17 cellular contexts compared by ENCODE assay signal in the genomic region with DNA sequence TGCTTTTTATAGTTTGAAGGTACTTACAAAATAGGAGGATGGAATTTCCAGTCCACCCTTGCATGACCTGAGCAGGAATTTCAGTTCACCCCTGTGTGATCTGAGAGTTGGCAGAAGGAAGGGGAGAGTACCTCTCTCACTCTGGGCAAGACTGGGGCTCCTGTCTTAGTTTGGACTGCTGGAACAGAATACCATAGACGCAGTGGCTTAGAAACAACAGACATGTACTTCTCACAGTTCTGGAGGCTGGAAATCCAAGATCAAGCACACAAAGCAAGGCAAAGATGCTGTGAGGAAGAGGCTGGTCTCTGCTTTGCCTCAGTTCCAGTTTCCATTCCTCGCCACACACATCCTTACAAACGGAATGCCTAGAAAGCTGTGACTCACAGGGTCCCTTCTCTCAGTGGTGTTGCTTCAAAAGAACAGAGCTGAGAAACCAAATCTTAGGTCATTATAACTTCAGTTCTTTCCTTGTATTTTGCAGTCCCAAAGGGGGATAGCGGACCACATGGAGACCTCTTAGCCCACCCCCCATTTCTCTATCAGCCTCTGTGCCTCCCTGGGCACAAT.
DNase-seq lines count a peak whose midpoint lies in the region; ATAC-seq and TF ChIP-seq lines count a peak whose summit lies in the region.
"Had no signal": no experiment of that assay in that cellular context is flagged by ENCODE, and none has a peak within 500 bp of the region (broad histone marks: within the 10 kb centered on the region; RNA-seq: fewer than 3 reads in every experiment).

No MANE protein-coding gene starts in this region.

- TF ChIP-seq CTCF in tibial artery (IDR thresholded peaks at IDR 0.05): no peak

- peaks cover 4% of the 10 kb centered on the region for H3K4me1 Mint-ChIP-seq in activated CD4-positive, alpha-beta T cell treated with anti-CD3 and anti-CD28 coated beads for 36 hours

- H3K4me1 ChIP-seq in tibial artery: peaks cover 4 to 56% (median 41%) of the 10 kb centered on the region in 4 donors

- H3K27me3 ChIP-seq in tibial artery: no peaks in the 10 kb centered on the region
- H3K27me3 ChIP-seq: gastrocnemius medialis had no signal

- peaks cover 5% of the 10 kb centered on the region for H3K27me3 Mint-ChIP-seq in activated CD4-positive, alpha-beta T cell treated with anti-CD3 and anti-CD28 coated beads for 36 hours
- H3K27me3 Mint-ChIP-seq: activated naive CD8-positive, alpha-beta T cell had no signal

- H3K36me3 Mint-ChIP-seq in activated CD4-positive, alpha-beta T cell treated with anti-CD3 and anti-CD28 coated beads for 36 hours (ENCODE audit: low read depth): no peaks in the 10 kb centered on the region
- H3K36me3 Mint-ChIP-seq: activated naive CD8-positive, alpha-beta T cell; stimulated activated effector memory CD8-positive, alpha-beta T cell treated with anti-CD3 and anti-CD28 coated beads, Interleukin-12 subunit alpha, Interleukin-12 subunit beta, amount 100 ng/mL, for 72 hours had no signal

- CTCF ChIA-PET in activated CD4-positive, alpha-beta T cell treated with anti-CD3 and anti-CD28 coated beads for 36 hours (lab: Charles Lee): interaction anchor here (0.9 to 1.1 kb wide), 3 partner anchors 17 to 47 kb away, joined by 3 to 4 read pairs (median 3); no protein-coding TSS in a partner anchor

- no peaks in the 10 kb centered on the region for H3K9me3 Mint-ChIP-seq in activated CD4-positive, alpha-beta T cell treated with anti-CD3 and anti-CD28 coated beads for 36 hours (ENCODE audit: low read depth)
- H3K9me3 Mint-ChIP-seq: dendritic cell treated with granulocyte-macrophage colony-stimulating factor and Interleukin-4, amounts not matched to agents 40 ng/mL and 50 ng/mL, for 4 days; stimulated activated effector memory CD8-positive, alpha-beta T cell treated with anti-CD3 and anti-CD28 coated beads, Interleukin-12 subunit alpha, Interleukin-12 subunit beta, amount 100 ng/mL, for 72 hours had no signal

- DNase-seq in HT1080 (ENCODE audit: low read depth): peak; percentile 23
- peak; percentile 76 for DNase-seq in astrocyte of the hippocampus (ENCODE audit: low read depth, low spot score)
- DNase-seq in hepatic stellate cell (ENCODE audit: low spot score): peak; percentile 60
- DNase-seq in tibial artery: no peak
- DNase-seq in activated CD4-positive, alpha-beta T cell treated with anti-CD3 and anti-CD28 coated beads for 36 hours: no peak
- no peak for DNase-seq in NCI-H187 treated with DMSO at 0.1 percent for 48 hours (lab: John Stamatoyannopoulos, UW)
- DNase-seq in activated CD4-positive, alpha-beta T cell treated with anti-CD3 and anti-CD28 coated beads for 48 hours: no peak
- DNase-seq: activated CD4-positive, alpha-beta T cell treated with anti-CD3 and anti-CD28 coated beads for 1 hour; gastrocnemius medialis; kidney; NCI-H1092; NCI-H226; PC-9; stimulated activated CD4-positive, alpha-beta T cell treated with anti-CD3 and anti-CD28 coated beads, Interleukin-4, amount 100 ng/mL, for 24 hours had no signal

- H3K36me3 ChIP-seq in tibial artery: no peaks in the 10 kb centered on the region
- H3K36me3 ChIP-seq: gastrocnemius medialis had no signal

- no peaks in the 10 kb centered on the region for H3K9me3 ChIP-seq in tibial artery
- H3K9me3 ChIP-seq: gastrocnemius medialis had no signal

- peak overlapping the region; percentile 58 to 66 for H3K27ac ChIP-seq in tibial artery
- H3K27ac ChIP-seq: gastrocnemius medialis, PC-9 had no signal

- no peak for ATAC-seq in activated CD4-positive, alpha-beta T cell treated with anti-CD3 and anti-CD28 coated beads for 36 hours
- ATAC-seq: gastrocnemius medialis; stimulated activated effector memory CD8-positive, alpha-beta T cell treated with anti-CD3 and anti-CD28 coated beads, Interleukin-12 subunit alpha, Interleukin-12 subunit beta, amount 100 ng/mL, for 72 hours had no signal

- POLR2A ChIA-PET in activated CD4-positive, alpha-beta T cell treated with anti-CD3 and anti-CD28 coated beads for 36 hours (lab: Charles Lee): interaction anchor here (0.5 to 0.6 kb wide), 2 partner anchors 16 to 669 kb away, joined by 3 read pairs; no protein-coding TSS in a partner anchor

- intact Hi-C loops in tibial artery (cut with DNase I; ENCODE audit: low total_unique reads): no loop called here
- intact Hi-C loops in activated CD4-positive, alpha-beta T cell treated with anti-CD3 and anti-CD28 coated beads for 36 hours (cut with DNase I, micrococcal nuclease): no loop called here

- no peak overlapping the region for H3K4me3 Mint-ChIP-seq in activated CD4-positive, alpha-beta T cell treated with anti-CD3 and anti-CD28 coated beads for 36 hours
- H3K4me3 Mint-ChIP-seq: activated naive CD8-positive, alpha-beta T cell; dendritic cell treated with granulocyte-macrophage colony-stimulating factor and Interleukin-4, amounts not matched to agents 40 ng/mL and 50 ng/mL, for 4 days; stimulated activated effector memory CD8-positive, alpha-beta T cell treated with anti-CD3 and anti-CD28 coated beads, Interleukin-12 subunit alpha, Interleukin-12 subunit beta, amount 100 ng/mL, for 72 hours had no signal

- H3K4me3 ChIP-seq in tibial artery: no peak overlapping the region
- H3K4me3 ChIP-seq: gastrocnemius medialis, PC-9 had no signal

- no peak overlapping the region for H3K27ac Mint-ChIP-seq in activated CD4-positive, alpha-beta T cell treated with anti-CD3 and anti-CD28 coated beads for 36 hours
- H3K27ac Mint-ChIP-seq: activated naive CD8-positive, alpha-beta T cell; dendritic cell treated with granulocyte-macrophage colony-stimulating factor and Interleukin-4, amounts not matched to agents 40 ng/mL and 50 ng/mL, for 4 days; stimulated activated effector memory CD8-positive, alpha-beta T cell treated with anti-CD3 and anti-CD28 coated beads, Interleukin-12 subunit alpha, Interleukin-12 subunit beta, amount 100 ng/mL, for 72 hours had no signal

Comparison
In these comparisons a context has a peak if more than half of its experiments do, and no peak if none do; other contexts are left out.
1. DNase-seq: peak in HT1080 (single experiment), astrocyte of the hippocampus (single experiment) and hepatic stellate cell (single experiment); none in tibial artery (0 of 2), activated CD4-positive, alpha-beta T cell treated with anti-CD3 and anti-CD28 coated beads for 36 hours (single experiment), NCI-H187 treated with DMSO at 0.1 percent for 48 hours (single experiment) and activated CD4-positive, alpha-beta T cell treated with anti-CD3 and anti-CD28 coated beads for 48 hours (single experiment).